Comparison of ENCODE assay signal across 9 cellular contexts in the genomic region with DNA sequence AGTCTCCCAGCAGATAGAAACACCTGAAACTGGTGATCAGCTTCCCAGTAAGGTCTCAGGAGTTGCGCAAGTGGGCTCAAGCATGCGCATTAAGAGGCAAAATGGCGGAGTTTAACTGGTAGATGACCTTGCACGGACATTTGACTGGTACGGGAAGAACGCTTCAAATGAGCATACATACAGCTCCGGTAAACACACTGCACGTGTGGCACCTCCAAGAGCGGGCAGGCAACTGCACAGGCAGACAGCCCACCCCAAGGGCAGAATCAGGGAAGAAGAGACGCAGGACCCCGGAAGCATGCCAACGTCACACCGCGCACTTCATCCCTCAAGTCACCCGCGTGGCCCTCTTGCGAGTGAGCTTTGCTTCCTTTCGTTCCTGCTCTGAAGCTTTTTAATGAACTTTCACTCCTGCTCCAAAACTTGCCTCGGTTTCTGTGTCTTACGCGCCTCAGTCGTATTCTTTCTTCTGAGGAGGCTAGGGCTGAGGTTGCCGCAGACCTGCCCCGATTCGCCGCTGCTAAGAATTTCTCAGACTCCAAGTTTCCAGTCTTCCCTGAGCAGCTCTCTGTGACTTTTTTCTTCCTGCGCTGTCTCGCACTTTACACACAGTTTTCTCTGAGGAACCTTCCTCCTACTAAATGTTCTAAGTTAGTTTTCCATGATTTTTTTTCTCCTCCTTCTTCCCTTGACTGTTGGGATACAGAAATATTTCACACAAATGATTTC.
A peak's percentile ranks its signal among the peaks of the same experiment; 100 is the strongest.
DNase-seq lines count a peak whose midpoint lies in the region; ATAC-seq and TF ChIP-seq lines count a peak whose summit lies in the region.
"Had no signal": no experiment of that assay in that cellular context is flagged by ENCODE, and none has a peak within 500 bp of the region (broad histone marks: within the 10 kb centered on the region; RNA-seq: fewer than 3 reads in every experiment).

No MANE protein-coding gene starts in this region.

- H3K27ac ChIP-seq in colonic mucosa: no peak overlapping the region
- H3K27ac ChIP-seq in lower lobe of right lung: no peak overlapping the region
- H3K27ac ChIP-seq in urinary bladder (ENCODE audit: low read depth): no peak overlapping the region

- H3K27me3 ChIP-seq in colonic mucosa (no peaks in the 10 kb centered on the region), lower lobe of right lung (ENCODE audit: low read depth) (no peaks in the 10 kb centered on the region)

- DNase-seq in stimulated activated CD4-positive, alpha-beta T cell treated with anti-CD3 and anti-CD28 coated beads, Interleukin-15, amount 100 ng/mL, for 24 hours: peak; percentile 7
- no peak for DNase-seq in stimulated activated CD4-positive, alpha-beta T cell treated with anti-CD3 and anti-CD28 coated beads, Interleukin-4, amount 100 ng/mL, for 4 hours
- peak; percentile 49 for DNase-seq in colonic mucosa
- DNase-seq in lower lobe of right lung: no peak
- no peak for DNase-seq in NCI-H82 (lab: John Stamatoyannopoulos, UW)
- DNase-seq: activated CD8-positive, alpha-beta memory T cell treated with anti-CD3 and anti-CD28 coated beads, Interleukin-2, amount 50 U/mL, for 48 hours had no signal

- H3K9me3 ChIP-seq in colonic mucosa (no peaks in the 10 kb centered on the region), lower lobe of right lung (no peaks in the 10 kb centered on the region)

- H3K4me1 ChIP-seq in colonic mucosa: no peaks in the 10 kb centered on the region
- H3K4me1 ChIP-seq in lower lobe of right lung: no peaks in the 10 kb centered on the region
- no peaks in the 10 kb centered on the region for H3K4me1 ChIP-seq in urinary bladder (ENCODE audit: insufficient read depth)

- no peak overlapping the region for H3K4me3 ChIP-seq in colonic mucosa
- H3K4me3 ChIP-seq in lower lobe of right lung: peak overlapping the region; percentile 33
- peak overlapping the region; percentile 9 for H3K4me3 ChIP-seq in urinary bladder (ENCODE audit: low read depth, low read length)

- intact Hi-C loops in colonic mucosa (cut with DNase I) (no loop called here), lower lobe of right lung (cut with DNase I) (no loop called here)

- WGBS in urinary bladder: 73% methylated on average over 28 of the region's 28 CpGs

- no peak for ATAC-seq in lower lobe of right lung
- no peak for ATAC-seq in GM21367 (IDR thresholded peaks at IDR 0.05; ENCODE audit: unreplicated experiment)
- ATAC-seq in esophagus mucosa: no peak

- no peaks in the 10 kb centered on the region for H3K36me3 ChIP-seq in colonic mucosa
- H3K36me3 ChIP-seq in lower lobe of right lung: no peaks in the 10 kb centered on the region
- H3K36me3 ChIP-seq in urinary bladder (ENCODE audit: insufficient read depth): no peaks in the 10 kb centered on the region

- peak overlapping the region; percentile 30 to 34 for H3K9ac ChIP-seq in colonic mucosa (ENCODE audit: low read depth in 2 of 2, low read length in 2 of 2)

- no peak for TF ChIP-seq CTCF in colonic mucosa (IDR thresholded peaks at IDR 0.05)
- TF ChIP-seq CTCF in lower lobe of right lung (IDR thresholded peaks at IDR 0.05): no peak

Comparison
In these comparisons a context has a peak if more than half of its experiments do, and no peak if none do; other contexts are left out.
1. DNase-seq: peak in stimulated activated CD4-positive, alpha-beta T cell treated with anti-CD3 and anti-CD28 coated beads, Interleukin-15, amount 100 ng/mL, for 24 hours (single experiment) and colonic mucosa (single experiment); none in stimulated activated CD4-positive, alpha-beta T cell treated with anti-CD3 and anti-CD28 coated beads, Interleukin-4, amount 100 ng/mL, for 4 hours (0 of 2), lower lobe of right lung (single experiment) and NCI-H82 (single experiment).